ENCODE assay signal across 3 cellular contexts in the genomic region with DNA sequence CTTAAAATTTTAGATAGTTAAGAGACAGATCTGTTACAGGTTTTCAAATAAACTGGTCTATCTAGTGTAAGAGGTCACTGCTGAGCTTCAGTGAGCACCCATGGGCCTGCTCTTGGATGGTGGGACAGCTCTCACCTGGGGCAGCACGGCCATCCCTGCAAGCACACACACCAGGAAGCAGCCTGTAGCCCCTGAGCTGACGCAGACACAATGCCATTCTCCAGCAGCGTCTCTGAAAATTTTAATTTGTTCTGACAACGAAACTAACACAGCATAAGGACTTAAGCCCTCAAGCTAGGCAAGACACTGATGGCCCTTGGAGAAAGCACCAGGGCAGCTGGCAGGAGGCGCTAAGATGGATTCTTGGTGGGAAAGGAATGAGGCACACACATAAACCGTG.
TF ChIP-seq lines count a peak whose summit lies in the region.

No MANE protein-coding gene starts in this region.

TF ChIP-seq in GM23338, 12 proteins besides CTCF, POLR2A, EP300 and RAD21 (continued from another document):
- TF ChIP-seq, protein P1, sequence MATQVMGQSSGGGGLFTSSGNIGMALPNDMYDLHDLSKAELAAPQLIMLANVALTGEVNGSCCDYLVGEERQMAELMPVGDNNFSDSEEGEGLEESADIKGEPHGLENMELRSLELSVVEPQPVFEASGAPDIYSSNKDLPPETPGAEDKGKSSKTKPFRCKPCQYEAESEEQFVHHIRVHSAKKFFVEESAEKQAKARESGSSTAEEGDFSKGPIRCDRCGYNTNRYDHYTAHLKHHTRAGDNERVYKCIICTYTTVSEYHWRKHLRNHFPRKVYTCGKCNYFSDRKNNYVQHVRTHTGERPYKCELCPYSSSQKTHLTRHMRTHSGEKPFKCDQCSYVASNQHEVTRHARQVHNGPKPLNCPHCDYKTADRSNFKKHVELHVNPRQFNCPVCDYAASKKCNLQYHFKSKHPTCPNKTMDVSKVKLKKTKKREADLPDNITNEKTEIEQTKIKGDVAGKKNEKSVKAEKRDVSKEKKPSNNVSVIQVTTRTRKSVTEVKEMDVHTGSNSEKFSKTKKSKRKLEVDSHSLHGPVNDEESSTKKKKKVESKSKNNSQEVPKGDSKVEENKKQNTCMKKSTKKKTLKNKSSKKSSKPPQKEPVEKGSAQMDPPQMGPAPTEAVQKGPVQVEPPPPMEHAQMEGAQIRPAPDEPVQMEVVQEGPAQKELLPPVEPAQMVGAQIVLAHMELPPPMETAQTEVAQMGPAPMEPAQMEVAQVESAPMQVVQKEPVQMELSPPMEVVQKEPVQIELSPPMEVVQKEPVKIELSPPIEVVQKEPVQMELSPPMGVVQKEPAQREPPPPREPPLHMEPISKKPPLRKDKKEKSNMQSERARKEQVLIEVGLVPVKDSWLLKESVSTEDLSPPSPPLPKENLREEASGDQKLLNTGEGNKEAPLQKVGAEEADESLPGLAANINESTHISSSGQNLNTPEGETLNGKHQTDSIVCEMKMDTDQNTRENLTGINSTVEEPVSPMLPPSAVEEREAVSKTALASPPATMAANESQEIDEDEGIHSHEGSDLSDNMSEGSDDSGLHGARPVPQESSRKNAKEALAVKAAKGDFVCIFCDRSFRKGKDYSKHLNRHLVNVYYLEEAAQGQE (IDR thresholded peaks at IDR 0.05; ENCODE audit: unreplicated experiment): no peak
- TF ChIP-seq NANOG (IDR thresholded peaks at IDR 0.05; ENCODE audit: borderline replicate concordance): no peak
- no peak for TF ChIP-seq JUNB (IDR thresholded peaks at IDR 0.05; ENCODE audit: unreplicated experiment)
- no peak for TF ChIP-seq EZH2phosphoT487 (IDR thresholded peaks at IDR 0.05; ENCODE audit: unreplicated experiment)
- TF ChIP-seq ZNF114 (CRISPR knock-in tag; IDR thresholded peaks at IDR 0.05): no peak
- TF ChIP-seq, protein P2, sequence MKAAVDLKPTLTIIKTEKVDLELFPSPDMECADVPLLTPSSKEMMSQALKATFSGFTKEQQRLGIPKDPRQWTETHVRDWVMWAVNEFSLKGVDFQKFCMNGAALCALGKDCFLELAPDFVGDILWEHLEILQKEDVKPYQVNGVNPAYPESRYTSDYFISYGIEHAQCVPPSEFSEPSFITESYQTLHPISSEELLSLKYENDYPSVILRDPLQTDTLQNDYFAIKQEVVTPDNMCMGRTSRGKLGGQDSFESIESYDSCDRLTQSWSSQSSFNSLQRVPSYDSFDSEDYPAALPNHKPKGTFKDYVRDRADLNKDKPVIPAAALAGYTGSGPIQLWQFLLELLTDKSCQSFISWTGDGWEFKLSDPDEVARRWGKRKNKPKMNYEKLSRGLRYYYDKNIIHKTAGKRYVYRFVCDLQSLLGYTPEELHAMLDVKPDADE (IDR thresholded peaks at IDR 0.05): no peak
- no peak for TF ChIP-seq POLR2AphosphoS5 (IDR thresholded peaks at IDR 0.05; ENCODE audit: low read depth)
- TF ChIP-seq STAT1 (IDR thresholded peaks at IDR 0.05; ENCODE audit: unreplicated experiment): no peak

TF ChIP-seq in neural cell, 6 proteins besides CTCF, POLR2A, EP300 and RAD21 (continued from another document):
- TF ChIP-seq, protein P1 (IDR thresholded peaks at IDR 0.05; ENCODE audit: borderline replicate concordance): no peak
- TF ChIP-seq POLR2AphosphoS5 (IDR thresholded peaks at IDR 0.05) (no peak), MXI1 (conservative IDR thresholded peaks at IDR 0.05; ENCODE audit: poor library complexity, severe bottlenecking) (no peak), TAF1 (IDR thresholded peaks at IDR 0.05; ENCODE audit: low read depth) (no peak), EZH2 (IDR thresholded peaks at IDR 0.05; ENCODE audit: borderline replicate concordance, insufficient read depth, low read length, poor library complexity, severe bottlenecking) (no peak)

TF ChIP-seq in HEK293T, 16 proteins besides CTCF, POLR2A, EP300 and RAD21 (continued from another document):
- TF ChIP-seq HDGF (IDR thresholded peaks at IDR 0.05; ENCODE audit: borderline replicate concordance): no peak
- TF ChIP-seq TARDBP (IDR thresholded peaks at IDR 0.05): no peak
- TF ChIP-seq SP1 (IDR thresholded peaks at IDR 0.05): no peak
- no peak for TF ChIP-seq ARNT (IDR thresholded peaks at IDR 0.05)
